In the genomic region with DNA sequence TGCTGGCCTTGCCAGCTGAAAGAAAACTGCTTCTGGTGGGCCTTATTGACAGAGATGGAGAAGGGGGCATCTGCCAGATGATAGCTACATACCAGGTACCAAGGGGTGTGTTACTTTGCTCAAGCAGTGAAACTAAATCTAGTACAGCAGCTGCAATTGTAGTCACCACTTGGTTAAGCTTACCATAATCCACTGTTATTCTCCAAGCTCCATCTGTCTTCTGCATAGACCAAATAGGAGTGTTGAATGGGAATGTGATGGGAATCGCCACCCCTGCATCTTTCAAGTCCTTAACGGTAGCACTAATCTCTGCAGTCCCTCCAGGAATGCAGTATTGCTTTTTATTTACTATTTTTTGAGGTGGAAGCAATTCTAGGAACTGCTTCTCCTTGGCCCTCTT, we compare ENCODE assay signal across 24 cellular contexts.
"Had no signal": no experiment of that assay in that cellular context is flagged by ENCODE, and none has a peak within 500 bp of the region (broad histone marks: within the 10 kb centered on the region; RNA-seq: fewer than 3 reads in every experiment).

No MANE protein-coding gene starts in this region.

- H3K9me3 ChIP-seq: esophagus squamous epithelium, heart right ventricle, left lung, mucosa of descending colon, prostate gland, right atrium auricular region, stomach, thyroid gland had no signal

- H3K27me3 ChIP-seq: esophagus squamous epithelium, heart right ventricle, left lung, right atrium auricular region, stomach, thyroid gland had no signal

- H3K4me3 ChIP-seq: esophagus squamous epithelium, heart right ventricle, left lung, mucosa of descending colon, prostate gland, right atrium auricular region, stomach, thyroid gland had no signal

- H3K4me1 ChIP-seq: esophagus squamous epithelium, heart right ventricle, left lung, prostate gland, right atrium auricular region, stomach, thyroid gland had no signal

- DNase-seq: cortex of kidney; effector memory CD8-positive, alpha-beta T cell; erythroblast; esophagus squamous epithelium; foreskin melanocyte; glutamatergic neuron; heart right ventricle; hippocampal formation; left cardiac atrium; left lung; mesenchymal stem cell; mucosa of descending colon; naive thymus-derived CD8-positive, alpha-beta T cell; nephron progenitor cell; stimulated activated CD4-positive, alpha-beta T cell treated with anti-CD3 and anti-CD28 coated beads, Interleukin-2, amount 100 ng/mL, for 24 hours; stimulated activated CD4-positive, alpha-beta T cell treated with anti-CD3 and anti-CD28 coated beads, Interleukin-4, amount 100 ng/mL, for 24 hours; stimulated activated naive CD4-positive, alpha-beta T cell treated with Interleukin-2 at 50 U/mL for 16 hours; stomach; thyroid gland; trophoblast cell had no signal

- H3K27ac ChIP-seq: esophagus squamous epithelium, heart right ventricle, left lung, prostate gland, right atrium auricular region, stomach, thyroid gland had no signal

- FAIRE-seq: endometrium, islet of Langerhans had no signal

- H3K36me3 ChIP-seq: esophagus squamous epithelium, heart right ventricle, left lung, prostate gland, right atrium auricular region, stomach, thyroid gland had no signal
